ENCODE assay signal across 23 cellular contexts in the genomic region with DNA sequence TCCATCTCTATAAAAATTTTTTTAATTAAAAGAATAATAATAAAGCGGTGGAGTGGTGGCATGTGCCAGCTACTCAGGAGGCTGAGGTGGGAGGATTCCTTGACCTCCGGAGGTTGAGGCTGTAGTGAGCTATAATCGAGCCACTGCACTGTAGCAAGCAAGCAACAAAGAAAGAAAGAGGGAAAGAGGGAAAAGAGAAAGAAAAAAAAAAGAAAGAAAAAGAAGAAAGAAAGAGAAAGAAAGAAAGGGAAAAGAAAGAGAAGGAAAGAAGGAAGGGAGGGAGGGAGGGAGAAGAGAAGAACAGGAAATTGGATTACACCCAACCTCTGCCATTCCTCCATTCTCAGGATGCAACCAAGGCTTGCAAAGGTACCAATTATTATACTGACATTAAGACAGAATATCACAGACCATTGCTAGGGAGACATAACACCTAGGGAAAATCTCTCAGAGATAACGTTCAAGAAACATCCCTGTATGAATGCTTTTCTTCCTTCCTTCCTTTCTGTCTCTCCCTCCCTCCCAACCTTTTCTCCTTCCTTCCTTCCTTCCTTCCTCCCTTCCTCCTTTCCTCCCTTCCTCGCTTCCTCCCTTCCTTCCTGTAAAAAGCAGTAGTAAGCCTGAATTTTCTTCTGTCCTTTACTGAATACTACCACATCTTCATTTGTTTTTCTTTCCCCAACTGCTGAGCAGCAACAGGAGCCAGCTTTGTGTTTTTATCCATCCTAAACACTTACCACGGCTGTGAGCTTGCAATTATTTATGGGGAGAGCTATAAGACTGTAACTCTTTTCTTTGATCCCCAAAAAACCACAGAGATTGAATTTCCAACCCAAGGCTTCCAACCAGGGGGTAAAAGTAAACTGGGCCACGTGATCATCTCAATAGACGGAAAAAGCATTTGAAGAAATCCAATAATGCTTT. TPM values are rescaled to one million over a fixed set of nuclear protein-coding genes. Genes with fewer than 3 reads are reported as not detected.
DNase-seq lines count a peak whose midpoint lies in the region; ATAC-seq and TF ChIP-seq lines count a peak whose summit lies in the region.
"Had no signal": no experiment of that assay in that cellular context is flagged by ENCODE, and none has a peak within 500 bp of the region (broad histone marks: within the 10 kb centered on the region; RNA-seq: fewer than 3 reads in every experiment).

No MANE protein-coding gene starts in this region.

- H3K4me1 ChIP-seq in IMR-90 (ENCODE audit: control insufficient read depth, insufficient read depth, low read length) (peaks cover 16% of the 10 kb centered on the region), mesenchymal stem cell (ENCODE audit: control insufficient read depth, insufficient read depth, low read depth, low read length) (peaks cover 18% of the 10 kb centered on the region)

- no peak overlapping the region for H4K8ac ChIP-seq in IMR-90 (ENCODE audit: low read depth in 2 of 2, low read length in 2 of 2)
- no peak overlapping the region for H4K8ac ChIP-seq in mesenchymal stem cell (ENCODE audit: low read length)

- H2BK20ac ChIP-seq in IMR-90 (ENCODE audit: low read depth, low read length) = no peak overlapping the region

- H2BK12ac ChIP-seq in mesenchymal stem cell (ENCODE audit: low read length in 2 of 2) = no peak overlapping the region

- H3K4ac ChIP-seq in IMR-90 (ENCODE audit: low read depth, low read length) (no peak overlapping the region; the same call in 1 of the 2 replicates), mesenchymal stem cell (ENCODE audit: low read depth in 1 of 2, low read length in 2 of 2) (no peak overlapping the region)

- TF ChIP-seq POLR2A in IMR-90 (IDR thresholded peaks at IDR 0.05; ENCODE audit: low read depth, low read length) = no peak

- H3K23ac ChIP-seq in IMR-90 (ENCODE audit: low read depth, low read length) (no peak overlapping the region; the same call in 1 of the 2 replicates), mesenchymal stem cell (ENCODE audit: low read length in 2 of 2) (no peak overlapping the region)

- no peaks in the 10 kb centered on the region for H3K27me3 Mint-ChIP-seq in activated naive CD8-positive, alpha-beta T cell
- H3K27me3 Mint-ChIP-seq in activated naive CD8-positive, alpha-beta T cell treated with anti-CD3 and anti-CD28 coated beads, Interleukin-2, amount 50 U/mL, for 24 hours = no peaks in the 10 kb centered on the region
- H3K27me3 Mint-ChIP-seq: stimulated activated memory B cell treated with anti-CD40 and anti-IgM and Interleukin-4, amounts not matched to agents 10 μg/mL and 1 μg/mL and 100 μg/mL, for 72 hours had no signal

- peaks cover 24% of the 10 kb centered on the region; the same call in 1 of the 2 replicates for H4K20me1 ChIP-seq in IMR-90 (ENCODE audit: insufficient read depth, low read length)

- H3K4me2 ChIP-seq in IMR-90 (ENCODE audit: low read depth, low read length) (no peak overlapping the region), mesenchymal stem cell (ENCODE audit: low read length, poor library complexity, severe bottlenecking) (no peak overlapping the region)

- H2AK9ac ChIP-seq in IMR-90 (replicated peaks; ENCODE audit: low read depth, low read length, poor library complexity) = no peak overlapping the region

- H2AFZ ChIP-seq in IMR-90 (replicated peaks; ENCODE audit: low read length, poor library complexity) (no peak overlapping the region), mesenchymal stem cell (ENCODE audit: low read depth, low read length) (no peak overlapping the region)

- WGBS in IMR-90 (ENCODE audit: extremely low coverage in 2 of 2, insufficient read length in 1 of 2), 2 experiments = 100% methylated on average over 3 of the region's 8 CpGs; no CpG with 5 or more reads in 1 of the 2 experiments
- WGBS in mesenchymal stem cell = 95% methylated on average over 6 of the region's 8 CpGs

- H2BK5ac ChIP-seq in IMR-90 (ENCODE audit: low read depth, low read length, poor library complexity, severe bottlenecking) (no peak overlapping the region), mesenchymal stem cell (ENCODE audit: low read depth, low read length, poor library complexity, severe bottlenecking) (peak overlapping the region; percentile 44)

- H3K27ac ChIP-seq in IMR-90 (ENCODE audit: insufficient read depth, low read length) (peak overlapping the region; percentile 47; the same call in 1 of the 2 replicates), mesenchymal stem cell (ENCODE audit: low read length, poor library complexity, severe bottlenecking) (no peak overlapping the region)
- H3K27ac ChIP-seq: ovary had no signal

- H3K4me1 Mint-ChIP-seq in activated naive CD8-positive, alpha-beta T cell (ENCODE audit: low read depth) = peaks cover 28% of the 10 kb centered on the region
- H3K4me1 Mint-ChIP-seq in activated naive CD8-positive, alpha-beta T cell treated with anti-CD3 and anti-CD28 coated beads, Interleukin-2, amount 50 U/mL, for 24 hours = peaks cover 22% of the 10 kb centered on the region
- peaks cover 27% of the 10 kb centered on the region for H3K4me1 Mint-ChIP-seq in stimulated activated effector memory CD8-positive, alpha-beta T cell treated with anti-CD3 and anti-CD28 coated beads, Interleukin-12 subunit alpha, Interleukin-12 subunit beta, amount 100 ng/mL, for 72 hours

- H3K9ac ChIP-seq in IMR-90 (ENCODE audit: low read depth, low read length) (no peak overlapping the region), mesenchymal stem cell (ENCODE audit: low read length) (no peak overlapping the region)

- H3K9me3 ChIP-seq in IMR-90 (ENCODE audit: control insufficient read depth, insufficient read depth, low read length) = no peaks in the 10 kb centered on the region; the same call in 1 of the 2 replicates
- H3K9me3 ChIP-seq in mesenchymal stem cell (ENCODE audit: control insufficient read depth, low read length) = no peaks in the 10 kb centered on the region
- H3K9me3 ChIP-seq: left lung, mucosa of descending colon, ovary, sigmoid colon, thyroid gland had no signal

- no peak overlapping the region for H3K14ac ChIP-seq in IMR-90 (replicated peaks; ENCODE audit: low read depth, low read length)
- no peak overlapping the region for H3K14ac ChIP-seq in mesenchymal stem cell (ENCODE audit: low read length in 2 of 2)

- POLR2A ChIA-PET in IMR-90 (lab: Charles Lee; ENCODE audit: unreplicated experiment) = interaction anchor here (0.6 kb wide), 1 partner anchor 37 kb away, joined by 3 read pairs; no protein-coding TSS in a partner anchor

- H3K27ac Mint-ChIP-seq in activated naive CD8-positive, alpha-beta T cell = no peak overlapping the region
- no peak overlapping the region for H3K27ac Mint-ChIP-seq in activated naive CD8-positive, alpha-beta T cell treated with anti-CD3 and anti-CD28 coated beads, Interleukin-2, amount 50 U/mL, for 24 hours
- peak overlapping the region; percentile 98 for H3K27ac Mint-ChIP-seq in stimulated activated effector memory CD8-positive, alpha-beta T cell treated with anti-CD3 and anti-CD28 coated beads, Interleukin-12 subunit alpha, Interleukin-12 subunit beta, amount 100 ng/mL, for 72 hours
- H3K27ac Mint-ChIP-seq: WTC11 had no signal

- no peak overlapping the region for H2BK120ac ChIP-seq in IMR-90 (ENCODE audit: low read depth, low read length)
- H2BK120ac ChIP-seq in mesenchymal stem cell (ENCODE audit: low read depth, low read length) = no peak overlapping the region

- no peak overlapping the region for H3K56ac ChIP-seq in IMR-90 (ENCODE audit: extremely low read depth, insufficient read depth, low read length)

- H3K9me3 Mint-ChIP-seq in activated naive CD8-positive, alpha-beta T cell (ENCODE audit: low read depth) = no peaks in the 10 kb centered on the region
- no peaks in the 10 kb centered on the region for H3K9me3 Mint-ChIP-seq in activated naive CD8-positive, alpha-beta T cell treated with anti-CD3 and anti-CD28 coated beads, Interleukin-2, amount 50 U/mL, for 24 hours
- no peaks in the 10 kb centered on the region for H3K9me3 Mint-ChIP-seq in stimulated activated effector memory CD8-positive, alpha-beta T cell treated with anti-CD3 and anti-CD28 coated beads, Interleukin-12 subunit alpha, Interleukin-12 subunit beta, amount 100 ng/mL, for 72 hours
- H3K9me3 Mint-ChIP-seq: activated CD4-positive, alpha-beta memory T cell treated with anti-CD3 and anti-CD28 coated beads, Interleukin-2, amount 10 ng/mL, durations not matched to agents 7 days and 5 days; stimulated activated memory B cell treated with anti-CD40 and anti-IgM and Interleukin-4, amounts not matched to agents 10 μg/mL and 1 μg/mL and 100 μg/mL, for 72 hours had no signal

- H3K36me3 Mint-ChIP-seq in activated naive CD8-positive, alpha-beta T cell = no peaks in the 10 kb centered on the region
- peaks cover 6% of the 10 kb centered on the region for H3K36me3 Mint-ChIP-seq in activated naive CD8-positive, alpha-beta T cell treated with anti-CD3 and anti-CD28 coated beads, Interleukin-2, amount 50 U/mL, for 24 hours (ENCODE audit: low read depth)
- peaks cover 16% of the 10 kb centered on the region for H3K36me3 Mint-ChIP-seq in stimulated activated effector memory CD8-positive, alpha-beta T cell treated with anti-CD3 and anti-CD28 coated beads, Interleukin-12 subunit alpha, Interleukin-12 subunit beta, amount 100 ng/mL, for 72 hours
- H3K36me3 Mint-ChIP-seq: stimulated activated memory B cell treated with anti-CD40 and anti-IgM and Interleukin-4, amounts not matched to agents 10 μg/mL and 1 μg/mL and 100 μg/mL, for 72 hours had no signal

- dilution Hi-C loops in IMR-90 (cut with HindIII; ENCODE audit: low sequenced_read_pairs, unreplicated experiment) = no loop called here

- no peak overlapping the region for H4K91ac ChIP-seq in IMR-90 (ENCODE audit: insufficient read depth, low read depth, low read length)
- no peak overlapping the region for H4K91ac ChIP-seq in mesenchymal stem cell (ENCODE audit: low read length)

- ATAC-seq in activated naive CD8-positive, alpha-beta T cell treated with anti-CD3 and anti-CD28 coated beads, Interleukin-2, amount 50 U/mL, for 24 hours = no peak
- no peak for ATAC-seq in IMR-90 (ENCODE audit: low read depth)
- no peak for ATAC-seq in stimulated activated effector memory CD8-positive, alpha-beta T cell treated with anti-CD3 and anti-CD28 coated beads, Interleukin-12 subunit alpha, Interleukin-12 subunit beta, amount 100 ng/mL, for 72 hours
- ATAC-seq: GM12878; heart left ventricle; left lung; mucosa of descending colon; PC-3; stimulated activated memory B cell treated with anti-CD40 and anti-IgM and Interleukin-4, amounts not matched to agents 10 μg/mL and 1 μg/mL and 100 μg/mL, for 72 hours; WTC11 had no signal

- H3K27me3 ChIP-seq in IMR-90 (ENCODE audit: control insufficient read depth, insufficient read depth, low read length) (no peaks in the 10 kb centered on the region), mesenchymal stem cell (ENCODE audit: control insufficient read depth in 1 of 2, insufficient read depth in 1 of 2, low read length in 2 of 2) (no peaks in the 10 kb centered on the region)
- H3K27me3 ChIP-seq: heart left ventricle, ovary, sigmoid colon, thyroid gland had no signal

- H3K36me3 ChIP-seq in IMR-90 (ENCODE audit: control insufficient read depth, insufficient read depth, low read length) (no peaks in the 10 kb centered on the region; the same call in 1 of the 2 replicates), mesenchymal stem cell (ENCODE audit: control insufficient read depth in 1 of 2, insufficient read depth in 2 of 2, low read depth in 1 of 2, low read length in 2 of 2) (no peaks in the 10 kb centered on the region)
- H3K36me3 ChIP-seq: heart left ventricle, left lung, ovary, sigmoid colon, thyroid gland had no signal

- no peak for TF ChIP-seq CTCF in IMR-90 (conservative IDR thresholded peaks at IDR 0.05; ENCODE audit: low read depth, low read length)

- no peak for DNase-seq in activated naive CD8-positive, alpha-beta T cell treated with anti-CD3 and anti-CD28 coated beads, Interleukin-2, amount 50 U/mL, for 24 hours
- no peak for DNase-seq in IMR-90
- DNase-seq in mesenchymal stem cell = no peak
- DNase-seq in stimulated activated effector memory CD8-positive, alpha-beta T cell treated with anti-CD3 and anti-CD28 coated beads, Interleukin-12 subunit alpha, Interleukin-12 subunit beta, amount 100 ng/mL, for 72 hours (ENCODE audit: low spot score in 2 of 2) = no peak
- DNase-seq in stimulated activated CD8-positive, alpha-beta memory T cell treated with anti-CD3 and anti-CD28 coated beads, Interleukin-4, amount 100 ng/mL, for 48 hours = no peak
- DNase-seq in NCI-H1092 (lab: John Stamatoyannopoulos, UW) = no peak
- DNase-seq in NCI-H82 treated with DMSO at 0.1 percent for 48 hours (lab: John Stamatoyannopoulos, UW; ENCODE audit: unreplicated experiment) = no peak
- DNase-seq: activated CD4-positive, alpha-beta memory T cell treated with anti-CD3 and anti-CD28 coated beads, Interleukin-2, amount 10 ng/mL, durations not matched to agents 7 days and 5 days; activated T-cell treated with anti-CD3 and anti-CD28 coated beads for 4 hours; cortex of kidney; heart left ventricle; NCI-H187; PC-3; SIG-M5; sigmoid colon; thyroid gland had no signal

- no peak overlapping the region for H2AK5ac ChIP-seq in IMR-90 (ENCODE audit: low read depth, low read length)
- H2AK5ac ChIP-seq in mesenchymal stem cell (ENCODE audit: low read length, severe bottlenecking) = no peak overlapping the region

- H3K79me1 ChIP-seq in IMR-90 (ENCODE audit: low read depth in 1 of 2, low read length in 2 of 2) (peaks cover 16 to 36% of the 10 kb centered on the region in 2 experiments), mesenchymal stem cell (replicated peaks; ENCODE audit: low read length, poor library complexity, severe bottlenecking) (peaks cover 3% of the 10 kb centered on the region)

- H3K9me1 ChIP-seq in IMR-90 (ENCODE audit: insufficient read depth, low read length) = peaks cover 12% of the 10 kb centered on the region; the same call in 1 of the 2 replicates

- H3K18ac ChIP-seq in IMR-90 (ENCODE audit: low read depth, low read length) (no peak overlapping the region), mesenchymal stem cell (ENCODE audit: low read depth in 1 of 2, low read length in 2 of 2) (no peak overlapping the region)

- BruUV-seq in IMR-90 (replicated peaks; lab: Mats Ljungman, UMichigan) = no TSS peak

- in situ Hi-C loops in IMR-90 (cut with MboI; ENCODE audit: low sequenced_read_pairs) = no loop called here

- intact Hi-C loops in IMR-90 (cut with micrococcal nuclease) = no loop called here

- CTCF ChIA-PET in IMR-90 (lab: Yijun Ruan, JAX) = interaction anchor here (0.6 to 0.7 kb wide), 2 partner anchors 40 to 649 kb away, joined by 3 to 5 read pairs; no protein-coding TSS in a partner anchor

- no peak overlapping the region for H3K4me3 ChIP-seq in IMR-90 (ENCODE audit: insufficient read depth, low read depth, low read length)
- H3K4me3 ChIP-seq in mesenchymal stem cell (ENCODE audit: insufficient read depth in 1 of 2, low read depth in 1 of 2, low read length in 2 of 2) = no peak overlapping the region
- H3K4me3 ChIP-seq: mucosa of descending colon, thyroid gland had no signal

- peak overlapping the region; percentile 41; the same call in 1 of the 2 replicates for H4K5ac ChIP-seq in IMR-90 (ENCODE audit: low read depth, low read length)

- H2BK15ac ChIP-seq in IMR-90 (ENCODE audit: low read depth, low read length) = no peak overlapping the region
- no peak overlapping the region for H2BK15ac ChIP-seq in mesenchymal stem cell (ENCODE audit: low read depth, poor library complexity, severe bottlenecking)

- H3K4me3 Mint-ChIP-seq in activated naive CD8-positive, alpha-beta T cell = peak overlapping the region; percentile 58
- H3K4me3 Mint-ChIP-seq in activated naive CD8-positive, alpha-beta T cell treated with anti-CD3 and anti-CD28 coated beads, Interleukin-2, amount 50 U/mL, for 24 hours = no peak overlapping the region
- H3K4me3 Mint-ChIP-seq in stimulated activated effector memory CD8-positive, alpha-beta T cell treated with anti-CD3 and anti-CD28 coated beads, Interleukin-12 subunit alpha, Interleukin-12 subunit beta, amount 100 ng/mL, for 72 hours = peak overlapping the region; percentile 8

- no peak for TF ChIP-seq RAD21 in IMR-90 (IDR thresholded peaks at IDR 0.05; ENCODE audit: low read length)

RNA-seq across cellular contexts. Expression of a gene that starts 1.9 kb away (rescaled TPM):
- total RNA-seq in IMR-90 (2012; rRNA removed) = 96.9 and 113 TPM in 2 replicates
- polyA plus RNA-seq in IMR-90 (2012; rRNA removed) = 203 and 206 TPM in 2 replicates
- 126 and 616 TPM in 2 replicates for polyA plus RNA-seq in IMR-90 (2012; cell fraction: cytosol; rRNA removed)
- polyA plus RNA-seq in IMR-90 (2012; cell fraction: nucleus; rRNA removed; ENCODE audit: low replicate concordance) = 97.8 and 160 TPM in 2 replicates
- 137 TPM for polyA plus RNA-seq in mesenchymal stem cell (2013, experiment 1 of 2)
- polyA plus RNA-seq in mesenchymal stem cell (2013, experiment 2 of 2) = 138 TPM
